23 cellular contexts compared by ENCODE assay signal in genomic region chr10:113927440-113927839, GRCh38.
DNase-seq lines count a peak whose midpoint lies in the region; ATAC-seq and TF ChIP-seq lines count a peak whose summit lies in the region.
"Had no signal": no experiment of that assay in that cellular context is flagged by ENCODE, and none has a peak within 500 bp of the region (broad histone marks: within the 10 kb centered on the region; RNA-seq: fewer than 3 reads in every experiment).

No MANE protein-coding gene starts in this region.

- H3K9me3 ChIP-seq in left lung, result peaks cover 0 to 13% of the 10 kb centered on the region in 2 donors
- peaks cover 4% of the 10 kb centered on the region for H3K9me3 ChIP-seq in upper lobe of right lung
- H3K9me3 ChIP-seq: HAP-1, SJCRH30 had no signal

- no peaks in the 10 kb centered on the region for H3K27me3 ChIP-seq in left lung
- H3K27me3 ChIP-seq in upper lobe of right lung, result no peaks in the 10 kb centered on the region
- H3K27me3 ChIP-seq: SJCRH30 had no signal

- H3K4me3 Mint-ChIP-seq in activated CD4-positive, alpha-beta T cell treated with anti-CD3 and anti-CD28 coated beads, Interleukin-2, amount 10 ng/mL, durations not matched to agents 24 days and 14 days, result no peak overlapping the region
- H3K4me3 Mint-ChIP-seq: B cell; CD4-positive, CD25-positive, alpha-beta regulatory T cell; GM23338; T-cell had no signal

- TF ChIP-seq CTCF in left lung (IDR thresholded peaks at IDR 0.05) (no peak), upper lobe of right lung (IDR thresholded peaks at IDR 0.05) (no peak)

- ATAC-seq in left lung (peak; percentile 68), upper lobe of right lung (peak; percentile 63), HG03175 (IDR thresholded peaks at IDR 0.05; ENCODE audit: unreplicated experiment) (no peak), HG03457 (IDR thresholded peaks at IDR 0.05; ENCODE audit: unreplicated experiment) (no peak)
- ATAC-seq: A549, GM23338, Panc1, T-cell had no signal

- no peak overlapping the region for H3K27ac Mint-ChIP-seq in activated CD4-positive, alpha-beta T cell treated with anti-CD3 and anti-CD28 coated beads, Interleukin-2, amount 10 ng/mL, durations not matched to agents 24 days and 14 days
- H3K27ac Mint-ChIP-seq: B cell; CD4-positive, CD25-positive, alpha-beta regulatory T cell; GM23338; T-cell had no signal

- H3K4me1 Mint-ChIP-seq in activated CD4-positive, alpha-beta T cell treated with anti-CD3 and anti-CD28 coated beads, Interleukin-2, amount 10 ng/mL, durations not matched to agents 24 days and 14 days, result no peaks in the 10 kb centered on the region
- H3K4me1 Mint-ChIP-seq: B cell had no signal

- H3K36me3 ChIP-seq in left lung (no peaks in the 10 kb centered on the region), upper lobe of right lung (no peaks in the 10 kb centered on the region)
- H3K36me3 ChIP-seq: HAP-1, SJCRH30 had no signal

- H3K36me3 Mint-ChIP-seq in activated CD4-positive, alpha-beta T cell treated with anti-CD3 and anti-CD28 coated beads, Interleukin-2, amount 10 ng/mL, durations not matched to agents 24 days and 14 days (ENCODE audit: low read depth), result no peaks in the 10 kb centered on the region

- H3K27me3 Mint-ChIP-seq in activated CD4-positive, alpha-beta T cell treated with anti-CD3 and anti-CD28 coated beads, Interleukin-2, amount 10 ng/mL, durations not matched to agents 24 days and 14 days, result peaks cover 37% of the 10 kb centered on the region

- H3K27ac ChIP-seq in left lung (peak overlapping the region in 1 of 2 donors; percentile 30), upper lobe of right lung (no peak overlapping the region)
- H3K27ac ChIP-seq: A549, KMS-11, SJCRH30 had no signal

- H3K4me1 ChIP-seq in left lung (peaks cover 0 to 2% of the 10 kb centered on the region in 2 donors), upper lobe of right lung (peaks cover 19% of the 10 kb centered on the region)
- H3K4me1 ChIP-seq: A549, HAP-1, SJCRH30 had no signal

- intact Hi-C loops in activated CD4-positive, alpha-beta T cell treated with anti-CD3 and anti-CD28 coated beads, Interleukin-2, amount 10 ng/mL, durations not matched to agents 24 days and 14 days (cut with micrococcal nuclease), result no loop called here
- intact Hi-C loops in left lung (cut with DNase I) (no loop called here), upper lobe of right lung (cut with DNase I) (no loop called here)

- H3K9me3 Mint-ChIP-seq in activated CD4-positive, alpha-beta T cell treated with anti-CD3 and anti-CD28 coated beads, Interleukin-2, amount 10 ng/mL, durations not matched to agents 24 days and 14 days, result peaks cover 7% of the 10 kb centered on the region

- DNase-seq in activated CD4-positive, alpha-beta T cell treated with anti-CD3 and anti-CD28 coated beads, Interleukin-2, amount 10 ng/mL, durations not matched to agents 24 days and 14 days, result peak; percentile 28
- no peak for DNase-seq in activated CD4-positive, alpha-beta T cell treated with anti-CD3 and anti-CD28 coated beads, Interleukin-2, amount 50 U/mL, for 1 hour
- DNase-seq in NCI-H146 treated with DMSO at 0.1 percent for 48 hours (lab: John Stamatoyannopoulos, UW; ENCODE audit: unreplicated experiment) (peak; percentile 39), left lung (no peak), upper lobe of right lung (no peak), NCI-H526 treated with DMSO at 0.1 percent for 48 hours (lab: John Stamatoyannopoulos, UW) (no peak)
- DNase-seq: CD4-positive, CD25-positive, alpha-beta regulatory T cell; IMR-90; NCI-H1417 treated with DMSO at 0.1 percent for 48 hours; NCI-H2081 treated with DMSO at 0.1 percent for 48 hours; NCI-H446; NCI-H69; NK-92 treated with Interleukin-12 subunit alpha and Interleukin-12 subunit beta, amount 100 ng/mL, for 24 hours; SJCRH30; T-cell had no signal

- no peak overlapping the region for H3K4me3 ChIP-seq in left lung
- H3K4me3 ChIP-seq in upper lobe of right lung, result no peak overlapping the region
- H3K4me3 ChIP-seq: A549, GM23338, HAP-1, SJCRH30 had no signal

Comparison
In these comparisons a context has a peak if more than half of its experiments do, and no peak if none do; other contexts are left out.
1. DNase-seq: peak in activated CD4-positive, alpha-beta T cell treated with anti-CD3 and anti-CD28 coated beads, Interleukin-2, amount 10 ng/mL, durations not matched to agents 24 days and 14 days (single experiment) and NCI-H146 treated with DMSO at 0.1 percent for 48 hours (single experiment); none in activated CD4-positive, alpha-beta T cell treated with anti-CD3 and anti-CD28 coated beads, Interleukin-2, amount 50 U/mL, for 1 hour (single experiment), left lung (0 of 2), upper lobe of right lung (single experiment) and NCI-H526 treated with DMSO at 0.1 percent for 48 hours (single experiment).
2. ATAC-seq: peak in left lung (single experiment) and upper lobe of right lung (single experiment); none in HG03175 (single experiment) and HG03457 (single experiment).